ENCODE assay signal across 27 cellular contexts in genomic region chr2:72291059-72291458, GRCh38.
A peak's percentile ranks its signal among the peaks of the same experiment; 100 is the strongest.
DNase-seq lines count a peak whose midpoint lies in the region; ATAC-seq and TF ChIP-seq lines count a peak whose summit lies in the region.
"Had no signal": no experiment of that assay in that cellular context is flagged by ENCODE, and none has a peak within 500 bp of the region (broad histone marks: within the 10 kb centered on the region; RNA-seq: fewer than 3 reads in every experiment).

No MANE protein-coding gene starts in this region.

- H3K4me1 ChIP-seq in PC-3 (ENCODE audit: insufficient read depth, low read length), result peaks cover 30% of the 10 kb centered on the region
- H3K4me1 ChIP-seq: breast epithelium, HAP-1, parathyroid adenoma, tibial nerve had no signal

- H4K20me1 ChIP-seq in PC-3 (ENCODE audit: low read length), result no peaks in the 10 kb centered on the region

- no peak for TF ChIP-seq CTCF in PC-3 (conservative IDR thresholded peaks at IDR 0.05; ENCODE audit: low read depth, low read length)
- TF ChIP-seq CTCF in chondrocyte (IDR thresholded peaks at IDR 0.05), result no peak
- no peak for TF ChIP-seq CTCF in lower leg skin (IDR thresholded peaks at IDR 0.05)

- H2AFZ ChIP-seq in PC-3 (ENCODE audit: low read length), result no peak overlapping the region
- H2AFZ ChIP-seq: parathyroid adenoma had no signal

- no peaks in the 10 kb centered on the region for H3K9me3 ChIP-seq in PC-3 (ENCODE audit: low read length)
- H3K9me3 ChIP-seq: breast epithelium, esophagus muscularis mucosa, HAP-1, mucosa of descending colon, tibial nerve had no signal

- no peak for TF ChIP-seq POLR2A in lower leg skin (IDR thresholded peaks at IDR 0.05)

- BruUV-seq in PC-3 (replicated peaks; lab: Mats Ljungman, UMichigan), result no TSS peak

- no peaks in the 10 kb centered on the region for H3K79me2 ChIP-seq in PC-3 (ENCODE audit: low read length)
- H3K79me2 ChIP-seq: parathyroid adenoma had no signal

- POLR2A ChIA-PET in PC-3 (lab: Charles Lee; ENCODE audit: unreplicated experiment), result interaction anchor here (0.5 kb wide), 1 partner anchor 54 kb away, joined by 5 read pairs; no protein-coding TSS in a partner anchor

- intact Hi-C loops in PC-3 (cut with micrococcal nuclease) (loop anchor here (5.0 kb wide), 1 partner anchor 54 kb away; no protein-coding TSS in a partner anchor), lower leg skin (cut with DNase I; ENCODE audit: low total_unique reads) (no loop called here)
- intact Hi-C loops in activated T-helper 1 cell treated with anti-CD3 and anti-CD28 coated beads, Interleukin-12 subunit alpha, Interleukin-12 subunit beta, Interleukin-2, Interleukin-4 antibody, amounts not matched to agents 30 ng/mL and 10 ng/mL and 1 ng/mL, durations not matched to agents 14 hours and 24 hours and 36 hours (cut with micrococcal nuclease), result no loop called here

- H3K27me3 ChIP-seq in PC-3 (ENCODE audit: low read length), result no peaks in the 10 kb centered on the region
- H3K27me3 ChIP-seq: breast epithelium, esophagus muscularis mucosa, tibial nerve had no signal

- H3K27me3 Mint-ChIP-seq in chondrocyte (ENCODE audit: low read depth), result no peaks in the 10 kb centered on the region
- H3K27me3 Mint-ChIP-seq in activated T-helper 1 cell treated with anti-CD3 and anti-CD28 coated beads, Interleukin-12 subunit alpha, Interleukin-12 subunit beta, Interleukin-2, Interleukin-4 antibody, amounts not matched to agents 30 ng/mL and 10 ng/mL and 1 ng/mL, durations not matched to agents 14 hours and 24 hours and 36 hours (ENCODE audit: insufficient read depth), result no peaks in the 10 kb centered on the region
- H3K27me3 Mint-ChIP-seq: activated B cell treated with CpG ODN at 0.5 μM for 24 hours had no signal

- no peaks in the 10 kb centered on the region for H3K9me2 ChIP-seq in PC-3 (replicated peaks; ENCODE audit: low read length)

- H3K4me3 ChIP-seq in PC-3 (ENCODE audit: low read length), result no peak overlapping the region
- no peak overlapping the region for H3K4me3 ChIP-seq in lower leg skin (ENCODE audit: low read depth, poor library complexity, severe bottlenecking)
- H3K4me3 ChIP-seq: breast epithelium, esophagus muscularis mucosa, HAP-1, mucosa of descending colon, tibial nerve had no signal

- CTCF ChIA-PET in PC-3 (lab: Charles Lee), result no interaction called here

- H3F3A ChIP-seq in PC-3 (ENCODE audit: low read length, unreplicated experiment), result no peaks in the 10 kb centered on the region

- ATAC-seq in PC-3, result no peak
- ATAC-seq: mucosa of descending colon had no signal

- no peak overlapping the region for H3K27ac ChIP-seq in PC-3 (ENCODE audit: low read length)
- H3K27ac ChIP-seq: breast epithelium, esophagus muscularis mucosa, parathyroid adenoma, tibial nerve had no signal

- WGBS in lower leg skin, 2 donors, result 43 to 54% methylated on average over 4 of the region's 4 CpGs

- peak overlapping the region; percentile 34 for H3K27ac Mint-ChIP-seq in chondrocyte (ENCODE audit: unreplicated experiment)
- no peak overlapping the region for H3K27ac Mint-ChIP-seq in activated T-helper 1 cell treated with anti-CD3 and anti-CD28 coated beads, Interleukin-12 subunit alpha, Interleukin-12 subunit beta, Interleukin-2, Interleukin-4 antibody, amounts not matched to agents 30 ng/mL and 10 ng/mL and 1 ng/mL, durations not matched to agents 14 hours and 24 hours and 36 hours
- H3K27ac Mint-ChIP-seq: activated B cell treated with CpG ODN at 0.5 μM for 24 hours, endodermal cell had no signal

- DNase-seq in EH (ENCODE audit: low read depth) (peak; percentile 5), PC-3 (peak; percentile 15), chondrocyte (ENCODE audit: low spot score) (no peak), iris pigment epithelial cell (ENCODE audit: low read depth) (peak; percentile 74), NCI-H1092 treated with DMSO at 0.1 percent for 48 hours (lab: John Stamatoyannopoulos, UW) (no peak), lower leg skin (ENCODE audit: low spot score in 2 of 2) (no peak), SW 1271 (lab: John Stamatoyannopoulos, UW) (no peak)
- DNase-seq in activated T-helper 1 cell treated with anti-CD3 and anti-CD28 coated beads, Interleukin-12 subunit alpha, Interleukin-12 subunit beta, Interleukin-2, Interleukin-4 antibody, amounts not matched to agents 30 ng/mL and 10 ng/mL and 1 ng/mL, durations not matched to agents 14 hours and 24 hours and 36 hours (ENCODE audit: low spot score), result no peak
- DNase-seq: activated B cell treated with CpG ODN at 0.5 μM for 24 hours; activated CD4-positive, alpha-beta T cell treated with anti-CD3 and anti-CD28 coated beads, Interleukin-2, amount 50 U/mL, for 1 hour; activated naive CD4-positive, alpha-beta T cell; activated T-cell treated with anti-CD3 and anti-CD28 coated beads, Interleukin-2, amount 50 U/mL, for 48 hours; cortex of kidney; endodermal cell; GF-D8; islet precursor cell; mucosa of descending colon; NCI-H187; NCI-H2171 treated with DMSO at 0.1 percent for 48 hours; NCI-H524; SHP77 treated with DMSO at 0.1 percent for 48 hours; stimulated activated CD4-positive, alpha-beta T cell treated with anti-CD3 and anti-CD28 coated beads, Interleukin-2, amount 100 ng/mL, for 24 hours had no signal

- H3K4me2 ChIP-seq in PC-3 (ENCODE audit: low read length), result no peak overlapping the region

- H3K9me3 Mint-ChIP-seq in chondrocyte (ENCODE audit: low read depth), result no peaks in the 10 kb centered on the region
- no peaks in the 10 kb centered on the region for H3K9me3 Mint-ChIP-seq in activated T-helper 1 cell treated with anti-CD3 and anti-CD28 coated beads, Interleukin-12 subunit alpha, Interleukin-12 subunit beta, Interleukin-2, Interleukin-4 antibody, amounts not matched to agents 30 ng/mL and 10 ng/mL and 1 ng/mL, durations not matched to agents 14 hours and 24 hours and 36 hours
- H3K9me3 Mint-ChIP-seq: endodermal cell had no signal

- H3K4me1 Mint-ChIP-seq in chondrocyte (ENCODE audit: low read depth), result peaks cover 23% of the 10 kb centered on the region
- H3K4me1 Mint-ChIP-seq in activated T-helper 1 cell treated with anti-CD3 and anti-CD28 coated beads, Interleukin-12 subunit alpha, Interleukin-12 subunit beta, Interleukin-2, Interleukin-4 antibody, amounts not matched to agents 30 ng/mL and 10 ng/mL and 1 ng/mL, durations not matched to agents 14 hours and 24 hours and 36 hours (ENCODE audit: low read depth), result no peaks in the 10 kb centered on the region
- H3K4me1 Mint-ChIP-seq: activated B cell treated with CpG ODN at 0.5 μM for 24 hours had no signal

- no peak overlapping the region for H3K9ac ChIP-seq in PC-3 (ENCODE audit: low read length)
- H3K9ac ChIP-seq: parathyroid adenoma had no signal

- H3K36me3 Mint-ChIP-seq in chondrocyte (ENCODE audit: low read depth), result no peaks in the 10 kb centered on the region
- no peaks in the 10 kb centered on the region for H3K36me3 Mint-ChIP-seq in activated T-helper 1 cell treated with anti-CD3 and anti-CD28 coated beads, Interleukin-12 subunit alpha, Interleukin-12 subunit beta, Interleukin-2, Interleukin-4 antibody, amounts not matched to agents 30 ng/mL and 10 ng/mL and 1 ng/mL, durations not matched to agents 14 hours and 24 hours and 36 hours (ENCODE audit: low read depth)

- H3K4me3 Mint-ChIP-seq in chondrocyte (ENCODE audit: unreplicated experiment), result no peak overlapping the region
- H3K4me3 Mint-ChIP-seq in activated T-helper 1 cell treated with anti-CD3 and anti-CD28 coated beads, Interleukin-12 subunit alpha, Interleukin-12 subunit beta, Interleukin-2, Interleukin-4 antibody, amounts not matched to agents 30 ng/mL and 10 ng/mL and 1 ng/mL, durations not matched to agents 14 hours and 24 hours and 36 hours, result no peak overlapping the region
- H3K4me3 Mint-ChIP-seq: activated B cell treated with CpG ODN at 0.5 μM for 24 hours, endodermal cell had no signal

- no peaks in the 10 kb centered on the region for H3K36me3 ChIP-seq in PC-3 (ENCODE audit: low read depth, low read length)
- H3K36me3 ChIP-seq: breast epithelium, esophagus muscularis mucosa, HAP-1, tibial nerve had no signal

Comparison
In these comparisons a context has a peak if more than half of its experiments do, and no peak if none do; other contexts are left out.
1. DNase-seq: peak in EH (single experiment), PC-3 (single experiment) and iris pigment epithelial cell (single experiment); none in chondrocyte (single experiment), NCI-H1092 treated with DMSO at 0.1 percent for 48 hours (single experiment), lower leg skin (0 of 2), activated T-helper 1 cell treated with anti-CD3 and anti-CD28 coated beads, Interleukin-12 subunit alpha, Interleukin-12 subunit beta, Interleukin-2, Interleukin-4 antibody, amounts not matched to agents 30 ng/mL and 10 ng/mL and 1 ng/mL, durations not matched to agents 14 hours and 24 hours and 36 hours (single experiment) and SW 1271 (0 of 2).